20 cellular contexts compared by ENCODE assay signal in the genomic region with DNA sequence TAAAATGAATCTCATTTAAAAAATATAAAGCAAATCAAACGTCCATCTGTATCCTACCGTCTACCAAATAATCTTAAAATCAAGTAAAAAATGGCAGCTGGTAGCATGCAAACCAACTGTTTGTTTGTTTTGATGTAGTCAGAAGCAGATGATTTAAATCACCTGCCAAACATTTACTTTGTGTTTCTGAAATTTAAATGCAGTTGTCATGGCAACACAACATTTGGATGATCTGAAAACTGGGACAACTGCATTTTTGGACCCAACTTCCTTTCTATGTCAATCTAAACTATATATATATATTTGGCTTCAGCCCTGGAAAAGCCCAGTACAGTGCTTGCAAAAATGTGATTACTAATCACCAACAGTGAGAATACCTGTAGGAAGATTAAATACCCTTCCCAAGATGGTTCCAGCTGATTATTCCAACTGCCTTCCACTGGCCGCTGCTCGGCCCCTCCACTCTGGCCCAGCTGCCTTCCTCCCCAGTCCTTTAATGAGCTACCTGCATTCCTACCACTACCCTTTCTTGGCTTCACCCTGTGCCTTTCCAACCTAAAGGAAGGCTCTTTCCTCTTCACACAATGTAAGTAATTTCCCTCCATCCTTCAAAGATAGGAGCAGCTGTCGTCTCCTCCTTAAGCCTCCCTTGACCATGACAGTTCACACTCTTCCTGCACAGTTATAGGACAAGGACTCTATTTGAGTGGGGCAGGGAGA.
"Had no signal": no experiment of that assay in that cellular context is flagged by ENCODE, and none has a peak within 500 bp of the region (broad histone marks: within the 10 kb centered on the region; RNA-seq: fewer than 3 reads in every experiment).

No MANE protein-coding gene starts in this region.

- H3K4me3 Mint-ChIP-seq: activated CD4-positive, alpha-beta T cell treated with anti-CD3 and anti-CD28 coated beads for 36 hours; activated CD8-positive, alpha-beta T cell treated with anti-CD3 and anti-CD28 coated beads for 36 hours; activated naive CD8-positive, alpha-beta T cell; activated T-cell treated with anti-CD3 and anti-CD28 coated beads, Interleukin-2, amount 50 U/mL, for 4 hours; neural progenitor cell had no signal

- H3K4me2 ChIP-seq: neural progenitor cell had no signal

- H3K27ac Mint-ChIP-seq: activated CD4-positive, alpha-beta T cell treated with anti-CD3 and anti-CD28 coated beads for 36 hours; activated CD8-positive, alpha-beta T cell treated with anti-CD3 and anti-CD28 coated beads for 36 hours; activated naive CD8-positive, alpha-beta T cell; neural progenitor cell had no signal

- H3K4me1 Mint-ChIP-seq: neural progenitor cell had no signal

- H3K27ac ChIP-seq: lower lobe of right lung, neural progenitor cell, ovary, sigmoid colon, stomach, WERI-Rb-1 had no signal

- H3K36me3 Mint-ChIP-seq: brain, neural progenitor cell had no signal

- H3K36me3 ChIP-seq: lower lobe of right lung, neural progenitor cell, ovary, sigmoid colon, stomach, WERI-Rb-1 had no signal

- H3K4me3 ChIP-seq: lower lobe of right lung, neural progenitor cell, ovary, sigmoid colon, stomach had no signal

- H3K27me3 Mint-ChIP-seq: activated naive CD8-positive, alpha-beta T cell had no signal

- H3K4me1 ChIP-seq: lower lobe of right lung, neural progenitor cell, sigmoid colon, stomach had no signal

- ATAC-seq: activated CD4-positive, alpha-beta T cell treated with anti-CD3 and anti-CD28 coated beads for 36 hours; activated CD8-positive, alpha-beta T cell treated with anti-CD3 and anti-CD28 coated beads for 36 hours; activated T-cell treated with anti-CD3 and anti-CD28 coated beads, Interleukin-2, amount 50 U/mL, for 4 hours; left colon; lower lobe of right lung had no signal

- H3K27me3 ChIP-seq: neural progenitor cell, ovary, sigmoid colon, stomach had no signal

- DNase-seq: activated CD4-positive, alpha-beta T cell treated with anti-CD3 and anti-CD28 coated beads for 36 hours; activated CD8-positive, alpha-beta T cell treated with anti-CD3 and anti-CD28 coated beads for 36 hours; activated effector memory CD4-positive, alpha-beta T cell treated with anti-CD3 and anti-CD28 coated beads, Interleukin-2, amount 50 U/mL, for 16 hours; activated T-cell treated with anti-CD3 and anti-CD28 coated beads, Interleukin-2, amount 50 U/mL, for 4 hours; amniotic stem cell; central memory CD4-positive, alpha-beta T cell; cortex of kidney; effector memory CD4-positive, alpha-beta T cell; head of caudate nucleus; left colon; lower lobe of right lung; ovary; sigmoid colon; stimulated activated CD4-positive, alpha-beta T cell treated with anti-CD3 and anti-CD28 coated beads, Interleukin-1b, Interleukin-23, amount 100 ng/mL, for 48 hours; stomach; T-helper 1 cell; WERI-Rb-1 had no signal

- H3K9ac ChIP-seq: neural progenitor cell had no signal
